ENCODE assay signal across 4 cellular contexts in genomic region chr16:5156486-5156885, GRCh38.
DNase-seq lines count a peak whose midpoint lies in the region; TF ChIP-seq lines count a peak whose summit lies in the region.
"Not testable (repeated sequence)": the region's sequence is repeated elsewhere in the genome, so short reads cannot be mapped to it uniquely, and the experiment has no call there.

No MANE protein-coding gene starts in this region.

- peak overlapping the region; percentile 59 for H3K4me2 ChIP-seq in KMS-11

- H2AFZ ChIP-seq in KMS-11 (ENCODE audit: low read depth): peak overlapping the region; percentile 42; the same call in 1 of the 2 replicates

- H3K79me2 ChIP-seq in KMS-11 (ENCODE audit: insufficient read depth, low read depth): not testable (repeated sequence)

- DNase-seq in GM12864 (ENCODE audit: low read depth) (peak; percentile 31), RPMI8226 (peak; percentile 17), kidney tubule cell (ENCODE audit: low spot score) (peak; percentile 68)

- H3K36me3 ChIP-seq in KMS-11 (ENCODE audit: insufficient read depth): not testable (repeated sequence)

- not testable (repeated sequence) for H3K4me3 ChIP-seq in GM12864 (ENCODE audit: low read depth, low read length); KMS-11 (IDR thresholded peaks at IDR 0.05; ENCODE audit: insufficient read depth, low read depth, low read length)

- not testable (repeated sequence) for H3K27me3 ChIP-seq in KMS-11 (ENCODE audit: insufficient read depth, low read depth)

- H3K9ac ChIP-seq in KMS-11: peak overlapping the region; percentile 16; the same call in 1 of the 2 replicates

- not testable (repeated sequence) for H4K20me1 ChIP-seq in KMS-11 (ENCODE audit: insufficient read depth)

- TF ChIP-seq CTCF in GM12864 (IDR thresholded peaks at IDR 0.05; ENCODE audit: low read depth, low read length, missing control alignments); KMS-11 (conservative IDR thresholded peaks at IDR 0.05; ENCODE audit: low read depth, low read length): not testable (repeated sequence)

- H3K27ac ChIP-seq in KMS-11: peak overlapping the region; percentile 66

- peaks cover 62% of the 10 kb centered on the region for H3K4me1 ChIP-seq in KMS-11 (ENCODE audit: low read depth, poor library complexity, severe bottlenecking)

Comparison
In these comparisons a context has a peak if more than half of its experiments do, and no peak if none do; other contexts are left out.
1. DNase-seq: peak in every context shown above with its lines; median percentile 68 in kidney tubule cell; 31 in GM12864; 17 in RPMI8226.